Comparison of ENCODE assay signal across 1 cellular context in genomic region chr20:8039048-8039447, GRCh38.
TF ChIP-seq lines count a peak whose summit lies in the region.

No MANE protein-coding gene starts in this region.

TF ChIP-seq in H1, 55 proteins besides CTCF, POLR2A, EP300 and RAD21:
- TF ChIP-seq MAX (IDR thresholded peaks at IDR 0.05) (no peak), ZNF274 (IDR thresholded peaks at IDR 0.05; ENCODE audit: borderline replicate concordance, extremely low read depth, low read length) (no peak), PHF8 (conservative IDR thresholded peaks at IDR 0.05; ENCODE audit: low read depth, low read length) (no peak), JUND (IDR thresholded peaks at IDR 0.05; ENCODE audit: low read length) (no peak), USF2 (IDR thresholded peaks at IDR 0.05; ENCODE audit: low read length) (no peak), EGR1 (IDR thresholded peaks at IDR 0.05; ENCODE audit: borderline replicate concordance, low read depth, low read length) (no peak), CTBP2 (IDR thresholded peaks at IDR 0.05; ENCODE audit: borderline replicate concordance, insufficient read depth, insufficient read length, low read length) (no peak), CREB1 (IDR thresholded peaks at IDR 0.05) (no peak), BACH1 (IDR thresholded peaks at IDR 0.05; ENCODE audit: low read length) (no peak), SUZ12 (IDR thresholded peaks at IDR 0.05; ENCODE audit: low read length) (no peak), SIRT6 (IDR thresholded peaks at IDR 0.05; ENCODE audit: low read length) (no peak), KDM5A (IDR thresholded peaks at IDR 0.05; ENCODE audit: low read length) (no peak), POLR2AphosphoS5 (IDR thresholded peaks at IDR 0.05; ENCODE audit: low read depth, low read length) (no peak), POU5F1 (IDR thresholded peaks at IDR 0.05; ENCODE audit: low read depth, low read length) (no peak), SRF (IDR thresholded peaks at IDR 0.05; ENCODE audit: low read depth, low read length) (no peak), SIX5 (IDR thresholded peaks at IDR 0.05; ENCODE audit: low read depth, low read length) (no peak), SIN3A (conservative IDR thresholded peaks at IDR 0.05 in 1 of 2, IDR thresholded peaks at IDR 0.05 in 1 of 2; ENCODE audit: low read depth in 1 of 2, low read length in 2 of 2) (no peak), RFX5 (IDR thresholded peaks at IDR 0.05; ENCODE audit: borderline replicate concordance, low read depth, low read length) (no peak), RBBP5 (IDR thresholded peaks at IDR 0.05; ENCODE audit: borderline replicate concordance, low read depth, low read length) (no peak), KDM4A (IDR thresholded peaks at IDR 0.05; ENCODE audit: low read depth, low read length, severe bottlenecking) (no peak)
